Comparison of ENCODE assay signal across 17 cellular contexts in the genomic region with DNA sequence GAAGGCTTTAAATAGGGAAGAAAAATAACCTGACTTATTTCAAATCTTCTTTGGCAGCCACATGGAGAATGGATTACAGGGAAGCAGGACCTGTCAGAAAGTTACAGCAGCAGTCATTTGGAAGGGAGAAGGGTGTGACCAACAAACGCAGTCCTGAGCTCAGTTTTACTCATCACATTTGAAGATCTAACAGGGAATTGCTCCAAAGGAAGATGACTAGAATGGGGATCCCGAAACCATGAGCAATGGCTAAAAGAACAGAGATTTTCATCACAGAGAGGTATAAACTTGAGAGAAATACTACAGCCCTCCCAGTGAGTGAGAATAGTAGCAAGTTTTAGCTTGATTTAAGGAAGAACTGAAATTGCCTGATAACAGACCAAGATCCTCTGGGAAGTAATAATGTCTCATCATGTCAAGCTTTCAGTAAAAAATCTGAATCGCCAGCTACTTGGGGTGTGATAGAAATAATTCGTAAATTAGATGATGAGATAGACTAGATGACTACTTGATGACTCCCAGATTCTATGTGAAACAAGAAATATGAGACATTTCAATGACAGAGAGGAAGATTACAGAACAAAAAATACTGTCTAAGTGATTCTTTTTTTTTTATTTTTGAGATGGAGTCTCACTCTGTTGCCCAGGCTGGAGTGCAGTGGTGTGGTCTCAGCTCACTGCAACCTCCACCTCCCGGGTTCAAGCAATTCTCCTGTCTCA. TPM values are rescaled to one million over a fixed set of nuclear protein-coding genes. Genes with fewer than 3 reads are reported as not detected.
DNase-seq lines count a peak whose midpoint lies in the region; ATAC-seq lines count a peak whose summit lies in the region.
"Had no signal": no experiment of that assay in that cellular context is flagged by ENCODE, and none has a peak within 500 bp of the region (broad histone marks: within the 10 kb centered on the region; RNA-seq: fewer than 3 reads in every experiment).

No MANE protein-coding gene starts in this region.

- H3K36me3 Mint-ChIP-seq in activated CD4-positive, alpha-beta T cell treated with anti-CD3 and anti-CD28 coated beads for 36 hours (ENCODE audit: low read depth): peaks cover 62% of the 10 kb centered on the region
- peaks cover 29% of the 10 kb centered on the region for H3K36me3 Mint-ChIP-seq in activated naive CD8-positive, alpha-beta T cell
- H3K36me3 Mint-ChIP-seq in naive thymus-derived CD4-positive, alpha-beta T cell: peaks cover 6 to 52% (median 39%) of the 10 kb centered on the region in 5 donors

- H3K27ac Mint-ChIP-seq in activated CD4-positive, alpha-beta T cell treated with anti-CD3 and anti-CD28 coated beads for 36 hours: peak overlapping the region; percentile 66
- peak overlapping the region; percentile 86 for H3K27ac Mint-ChIP-seq in activated naive CD8-positive, alpha-beta T cell
- peak overlapping the region in 7 of 9 donors; percentile 29 to 74 (median 56) for H3K27ac Mint-ChIP-seq in naive thymus-derived CD4-positive, alpha-beta T cell

- H3K9me3 ChIP-seq in naive thymus-derived CD4-positive, alpha-beta T cell (ENCODE audit: control insufficient read depth in 2 of 3, low read length in 3 of 3): no peaks in the 10 kb centered on the region
- H3K9me3 ChIP-seq: mucosa of descending colon, ovary, tibial nerve had no signal

- H3K27me3 ChIP-seq in naive thymus-derived CD4-positive, alpha-beta T cell (ENCODE audit: control insufficient read depth in 2 of 2, insufficient read depth in 2 of 2, low read length in 2 of 2): no peaks in the 10 kb centered on the region
- H3K27me3 ChIP-seq: ovary, tibial nerve had no signal

- peaks cover 6 to 9% (median 8%) of the 10 kb centered on the region in 3 experiments for H3K36me3 ChIP-seq in naive thymus-derived CD4-positive, alpha-beta T cell (ENCODE audit: control insufficient read depth in 2 of 3, insufficient read depth in 3 of 3, low read length in 3 of 3)
- H3K36me3 ChIP-seq: ovary had no signal

- intact Hi-C loops in activated CD4-positive, alpha-beta T cell treated with anti-CD3 and anti-CD28 coated beads for 36 hours (cut with DNase I, micrococcal nuclease): loop anchor here in 1 of 2 experiments (2.0 kb wide), 1 partner anchor 15 kb away; no protein-coding TSS in a partner anchor
- intact Hi-C loops in naive thymus-derived CD4-positive, alpha-beta T cell (cut with micrococcal nuclease): no loop called here

- no peak overlapping the region for H3K4me3 Mint-ChIP-seq in activated CD4-positive, alpha-beta T cell treated with anti-CD3 and anti-CD28 coated beads for 36 hours
- H3K4me3 Mint-ChIP-seq in activated naive CD8-positive, alpha-beta T cell: no peak overlapping the region
- H3K4me3 Mint-ChIP-seq in naive thymus-derived CD4-positive, alpha-beta T cell: peak overlapping the region in 5 of 10 donors; percentile 2 to 68 (median 32)

- no peaks in the 10 kb centered on the region for H3K27me3 Mint-ChIP-seq in activated CD4-positive, alpha-beta T cell treated with anti-CD3 and anti-CD28 coated beads for 36 hours
- H3K27me3 Mint-ChIP-seq in activated naive CD8-positive, alpha-beta T cell: no peaks in the 10 kb centered on the region
- no peaks in the 10 kb centered on the region for H3K27me3 Mint-ChIP-seq in naive thymus-derived CD4-positive, alpha-beta T cell

- peak; percentile 54 for ATAC-seq in activated CD4-positive, alpha-beta T cell treated with anti-CD3 and anti-CD28 coated beads for 36 hours
- no peak for ATAC-seq in naive thymus-derived CD4-positive, alpha-beta T cell
- ATAC-seq: mucosa of descending colon had no signal

- H3K4me3 ChIP-seq in naive thymus-derived CD4-positive, alpha-beta T cell (ENCODE audit: low read length): no peak overlapping the region
- H3K4me3 ChIP-seq: mucosa of descending colon, ovary, tibial nerve had no signal

- peaks cover 77% of the 10 kb centered on the region for H3K4me1 Mint-ChIP-seq in activated CD4-positive, alpha-beta T cell treated with anti-CD3 and anti-CD28 coated beads for 36 hours
- peaks cover 65% of the 10 kb centered on the region for H3K4me1 Mint-ChIP-seq in activated naive CD8-positive, alpha-beta T cell (ENCODE audit: low read depth)
- peaks cover 41 to 94% (median 68%) of the 10 kb centered on the region in 7 donors for H3K4me1 Mint-ChIP-seq in naive thymus-derived CD4-positive, alpha-beta T cell

- CTCF ChIA-PET in activated CD4-positive, alpha-beta T cell treated with anti-CD3 and anti-CD28 coated beads for 36 hours (lab: Charles Lee): interaction anchor here (0.5 to 1.5 kb wide), 6 partner anchors 9 to 565 kb away, joined by 3 to 6 read pairs (median 4); no protein-coding TSS in a partner anchor
- CTCF ChIA-PET in naive thymus-derived CD4-positive, alpha-beta T cell (lab: Charles Lee): interaction anchor here (0.5 kb wide), 1 partner anchor 23 kb away, joined by 3 read pairs; no protein-coding TSS in a partner anchor

- POLR2A ChIA-PET in activated CD4-positive, alpha-beta T cell treated with anti-CD3 and anti-CD28 coated beads for 36 hours (lab: Charles Lee): interaction anchor here (0.6 to 1.4 kb wide), 6 partner anchors 15 to 767 kb away, joined by 3 to 7 read pairs (median 6); no protein-coding TSS in a partner anchor
- POLR2A ChIA-PET in naive thymus-derived CD4-positive, alpha-beta T cell (lab: Charles Lee): interaction anchor here (0.7 to 2.8 kb wide), 4 partner anchors 15 to 150 kb away, joined by 3 to 11 read pairs (median 6); no protein-coding TSS in a partner anchor

- no peaks in the 10 kb centered on the region for H3K9me3 Mint-ChIP-seq in activated CD4-positive, alpha-beta T cell treated with anti-CD3 and anti-CD28 coated beads for 36 hours (ENCODE audit: low read depth)
- no peaks in the 10 kb centered on the region for H3K9me3 Mint-ChIP-seq in activated naive CD8-positive, alpha-beta T cell (ENCODE audit: low read depth)
- H3K9me3 Mint-ChIP-seq in naive thymus-derived CD4-positive, alpha-beta T cell: no peaks in the 10 kb centered on the region

- H3K4me1 ChIP-seq in naive thymus-derived CD4-positive, alpha-beta T cell (ENCODE audit: control insufficient read depth in 2 of 2, insufficient read depth in 2 of 2, low read length in 2 of 2): peaks cover 24 to 41% of the 10 kb centered on the region in 2 donors
- H3K4me1 ChIP-seq: tibial nerve had no signal

- DNase-seq in activated CD4-positive, alpha-beta T cell treated with anti-CD3 and anti-CD28 coated beads for 36 hours: no peak
- no peak for DNase-seq in activated CD4-positive, alpha-beta T cell treated with anti-CD3 and anti-CD28 coated beads for 48 hours
- DNase-seq in GM04503 (ENCODE audit: low read depth): peak; percentile 8
- DNase-seq in naive thymus-derived CD4-positive, alpha-beta T cell: no peak
- no peak for DNase-seq in GF-D8 (lab: John Stamatoyannopoulos, UW)
- DNase-seq in NCI-H2107 treated with DMSO at 0.1 percent for 48 hours (lab: John Stamatoyannopoulos, UW; ENCODE audit: unreplicated experiment): no peak
- no peak for DNase-seq in epidermal melanocyte (ENCODE audit: insufficient read length, low spot score)
- DNase-seq: dermis blood vessel endothelial cell; GDM1; hippocampal formation; left cardiac atrium; mucosa of descending colon; NCI-H1105 treated with DMSO at 0.1 percent for 48 hours; ovary; stimulated activated CD4-positive, alpha-beta T cell treated with anti-CD3 and anti-CD28 coated beads, Interleukin-4, amount 100 ng/mL, for 1 hour had no signal

- H3K27ac ChIP-seq in naive thymus-derived CD4-positive, alpha-beta T cell (ENCODE audit: low read depth, low read length): no peak overlapping the region
- H3K27ac ChIP-seq: ovary, tibial nerve had no signal

RNA-seq across cellular contexts. Expression of gene CD47, which starts 17.0 kb away (rescaled TPM):
- 100 to 1,000 TPM in 1 of 2 experiments, 10 to 100 TPM in 1; 58.6 to 104 TPM for total RNA-seq in activated CD4-positive, alpha-beta T cell treated with anti-CD3 and anti-CD28 coated beads for 36 hours
- 100 to 1,000 TPM; 130 to 232 (median 136) TPM for total RNA-seq in naive thymus-derived CD4-positive, alpha-beta T cell
- 100 to 1,000 TPM; 171 to 186 TPM for polyA plus RNA-seq in naive thymus-derived CD4-positive, alpha-beta T cell
